Comparison of ENCODE assay signal across 1 cellular context in the genomic region with DNA sequence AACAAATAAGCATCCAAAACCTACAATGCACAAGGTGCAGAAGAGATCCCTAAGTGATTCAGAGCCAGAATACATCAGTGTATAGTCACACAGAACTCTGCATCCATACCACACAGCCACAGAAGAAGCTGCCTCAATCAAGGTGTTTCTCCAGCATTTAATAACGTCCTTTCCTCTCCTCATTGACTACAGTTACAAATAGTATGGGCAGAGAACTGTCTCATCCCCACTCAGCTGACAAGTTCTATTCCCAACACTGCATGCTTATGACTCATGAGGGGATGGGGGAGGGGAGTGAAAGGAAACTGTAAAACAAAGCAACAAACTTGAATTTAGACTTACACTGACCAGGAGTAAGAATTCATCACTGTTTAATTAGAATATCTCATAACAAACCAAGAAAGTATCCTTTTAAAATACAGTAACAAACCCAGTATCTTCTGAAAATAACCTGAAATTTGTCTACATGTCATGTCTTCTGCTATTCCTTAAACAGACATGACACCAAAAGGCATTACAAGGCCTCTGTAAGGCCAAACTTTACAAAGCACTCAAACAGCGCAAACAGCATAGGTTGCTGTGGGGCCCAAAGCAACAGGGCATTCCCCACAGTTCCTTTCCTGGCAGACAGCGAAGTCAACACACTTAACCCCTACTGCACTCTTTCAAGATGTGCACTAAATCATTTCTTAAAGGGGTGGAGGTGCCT.
TF ChIP-seq lines count a peak whose summit lies in the region.

No MANE protein-coding gene starts in this region.

TF ChIP-seq in endothelial cell of umbilical vein, 7 proteins besides CTCF, POLR2A, EP300 and RAD21 (continued from another document):
- no peak for TF ChIP-seq MAX (IDR thresholded peaks at IDR 0.05; ENCODE audit: insufficient read depth, insufficient read length)
- peak; percentile 2 for TF ChIP-seq GATA2 (IDR thresholded peaks at IDR 0.05; ENCODE audit: insufficient read depth, insufficient read length, low read depth, low read length)
- no peak for TF ChIP-seq EZH2 (IDR thresholded peaks at IDR 0.05; ENCODE audit: borderline replicate concordance, low read depth, low read length, severe bottlenecking)
TF ChIP-seq in endothelial cell of umbilical vein: peak in this region for 4.
